8 cellular contexts compared by ENCODE assay signal in the genomic region with DNA sequence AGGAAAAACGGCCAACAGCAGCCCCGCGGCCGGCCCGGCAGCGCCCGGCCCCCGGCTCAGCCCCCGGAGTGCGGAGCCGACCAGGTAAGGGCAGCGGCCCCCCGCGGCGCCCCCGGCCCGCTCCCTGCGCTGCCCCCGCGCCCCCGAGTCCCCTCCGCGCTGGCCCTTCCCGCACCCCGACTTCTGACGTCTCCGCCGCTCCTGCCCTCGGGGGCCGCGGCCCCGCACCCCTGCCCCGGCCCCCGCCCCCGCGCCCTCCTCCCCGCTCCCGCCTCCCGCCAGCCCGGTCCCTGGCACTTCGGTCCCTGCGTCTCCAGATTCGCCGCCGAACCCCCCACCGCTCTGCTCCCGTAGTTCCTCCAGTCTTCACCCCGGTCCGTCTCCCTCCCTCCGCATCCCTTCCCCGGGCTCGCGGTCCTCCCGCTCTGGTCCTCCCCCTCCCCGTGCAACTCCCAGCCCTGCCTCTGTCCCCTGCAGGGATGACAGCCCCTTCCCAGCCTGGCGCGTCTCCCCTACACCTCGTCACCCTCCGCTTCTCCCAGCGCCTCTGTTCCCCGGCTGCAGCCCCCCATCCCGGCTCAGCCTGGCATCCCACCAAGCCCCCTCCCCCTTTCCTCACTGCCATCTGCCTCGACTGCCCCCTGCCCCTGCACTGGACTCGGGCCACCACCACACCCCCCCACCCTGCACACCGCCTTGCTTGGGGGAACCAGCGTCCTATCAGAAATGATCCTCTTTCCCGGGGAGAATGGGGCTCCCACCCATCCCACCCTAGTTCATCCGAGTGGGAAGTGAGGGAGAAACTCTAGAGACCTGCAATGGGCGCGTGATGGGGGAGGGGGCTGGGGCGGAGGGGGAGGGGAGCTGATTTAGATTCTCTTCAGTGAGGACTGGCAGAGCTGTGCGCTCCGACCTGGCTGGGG. TPM values are rescaled to one million over a fixed set of nuclear protein-coding genes. Genes with fewer than 3 reads are reported as not detected.
DNase-seq lines count a peak whose midpoint lies in the region; ATAC-seq and TF ChIP-seq lines count a peak whose summit lies in the region.

No MANE protein-coding gene starts in this region.

- no peaks in the 10 kb centered on the region for H3K9me2 ChIP-seq in GM23248 (ENCODE audit: insufficient read depth)

- H3K4me3 ChIP-seq in ACC112 (ENCODE audit: low read depth, low read length) (no peak overlapping the region), GM23248 (peak overlapping the region; percentile 55; the same call in 1 of the 2 replicates), dorsolateral prefrontal cortex (peak overlapping the region; percentile 31 to 77 (median 60))

- peaks cover 12% of the 10 kb centered on the region for H3K4me1 Mint-ChIP-seq in nephron progenitor cell

- no peak overlapping the region for H3K27ac Mint-ChIP-seq in nephron progenitor cell

- no peaks in the 10 kb centered on the region for H4K20me1 ChIP-seq in GM23248 (ENCODE audit: insufficient read depth)

- peaks cover 58% of the 10 kb centered on the region for H3K27me3 ChIP-seq in ACC112 (ENCODE audit: insufficient read depth, low read length)
- peaks cover 5% of the 10 kb centered on the region for H3K27me3 ChIP-seq in GM23248 (replicated peaks; ENCODE audit: insufficient read depth)
- peaks cover 0 to 5% (median 0%) of the 10 kb centered on the region in 45 donors for H3K27me3 ChIP-seq in dorsolateral prefrontal cortex

- no peaks in the 10 kb centered on the region for H3F3A ChIP-seq in GM23248 (ENCODE audit: insufficient read depth)

- no peak for ATAC-seq in HG03460 (IDR thresholded peaks at IDR 0.05; ENCODE audit: unreplicated experiment)
- ATAC-seq in GM21423 (IDR thresholded peaks at IDR 0.05; ENCODE audit: unreplicated experiment) = no peak

- H3K27me3 Mint-ChIP-seq in nephron progenitor cell (ENCODE audit: low read depth, poor library complexity) = peaks cover 86% of the 10 kb centered on the region

- H3K36me3 ChIP-seq in ACC112 (ENCODE audit: insufficient read depth, low read length) = no peaks in the 10 kb centered on the region
- H3K36me3 ChIP-seq in GM23248 (ENCODE audit: low read depth) = no peaks in the 10 kb centered on the region

- no peaks in the 10 kb centered on the region for H3K79me2 ChIP-seq in ACC112 (ENCODE audit: control insufficient read depth, insufficient read depth, low read length, unreplicated experiment)
- H3K79me2 ChIP-seq in GM23248 (ENCODE audit: insufficient read depth) = no peaks in the 10 kb centered on the region

- no peaks in the 10 kb centered on the region for H3K4me1 ChIP-seq in ACC112 (ENCODE audit: control insufficient read depth, insufficient read depth, low read length, unreplicated experiment)
- no peaks in the 10 kb centered on the region for H3K4me1 ChIP-seq in GM23248 (ENCODE audit: insufficient read depth)

- H2AFZ ChIP-seq in ACC112 (ENCODE audit: low read length, unreplicated experiment) (peak overlapping the region; percentile 38), GM23248 (no peak overlapping the region)

- no peak overlapping the region for H3K4me2 ChIP-seq in GM23248 (ENCODE audit: unreplicated experiment)

- H3K27ac ChIP-seq in ACC112 (ENCODE audit: low read depth, low read length) = no peak overlapping the region
- H3K27ac ChIP-seq in GM23248 = no peak overlapping the region
- H3K27ac ChIP-seq in dorsolateral prefrontal cortex = peak overlapping the region in 39 of 59 donors; percentile 0 to 84 (median 71)

- DNase-seq in GM23248 (no peak), dorsolateral prefrontal cortex (peak in 2 of 10 donors; percentile 33 to 57), nephron progenitor cell (peak; percentile 35), activated gamma-delta T cell treated with Interleukin-2 at 50 U/mL for 16 hours (no peak), T1000 (lab: John Stamatoyannopoulos, UW) (no peak)

- peak overlapping the region; percentile 74 for H3K4me3 Mint-ChIP-seq in nephron progenitor cell

- H3K9me3 Mint-ChIP-seq in nephron progenitor cell = no peaks in the 10 kb centered on the region

- H3K9ac ChIP-seq in GM23248 = no peak overlapping the region

- no peaks in the 10 kb centered on the region for H3K36me3 Mint-ChIP-seq in nephron progenitor cell (ENCODE audit: low read depth)

- intact Hi-C loops in dorsolateral prefrontal cortex (cut with DNase I) = loop anchor here (1.0 to 5.0 kb wide), 15 partner anchors 35 to 683 kb away; a partner anchor contains a TSS

- WGBS in GM23248 (ENCODE audit: low coverage in 1 of 2, low lambda C conversion rate in 2 of 2, missing lambda C conversion rate in 2 of 2), 2 experiments = 19 to 77% methylated on average over 3 to 42 of the region's 73 CpGs

- no peak for TF ChIP-seq CTCF in dorsolateral prefrontal cortex (IDR thresholded peaks at IDR 0.05 in 54 of 56, conservative IDR thresholded peaks at IDR 0.05 in 2 of 56; ENCODE audit: low read depth in 1 of 56, partially characterized antibody in 56 of 56)
- TF ChIP-seq CTCF in nephron progenitor cell (IDR thresholded peaks at IDR 0.05) = no peak

- in situ Hi-C loops in GM23248 (cut with MboI) = loop anchor here (25.0 kb wide), 1 partner anchor 600 kb away; a partner anchor contains a TSS

- H3K9me3 ChIP-seq in GM23248 (ENCODE audit: low read depth) = no peaks in the 10 kb centered on the region

RNA-seq across cellular contexts. Expression of a gene that starts 0.5 kb away (rescaled TPM):
- not detected in 2 replicates for total RNA-seq in GM23248 (2014; rRNA removed; shearing (Covaris generic))
- polyA plus RNA-seq in GM23248 (2016; fragmentation: Nextera tagmentation; extraction: Ambion mirVana) = not detected in 2 replicates
- total RNA-seq in dorsolateral prefrontal cortex = 10 to 100 TPM in 116 of 120 experiments, 1 to 10 TPM in 4; 7.8 to 24.1 (median 14.8) TPM

Comparison
In these comparisons a context has a peak if more than half of its experiments do, and no peak if none do; other contexts are left out.
1. H3K27ac ChIP-seq: peak in dorsolateral prefrontal cortex (39 of 59); none in ACC112 (single experiment) and GM23248 (single experiment).